ENCODE assay signal across 13 cellular contexts in genomic region chr7:65002972-65003585, GRCh38. TPM values are rescaled to one million over a fixed set of nuclear protein-coding genes. Genes with fewer than 3 reads are reported as not detected.
A peak's percentile ranks its signal among the peaks of the same experiment; 100 is the strongest.
DNase-seq lines count a peak whose midpoint lies in the region; ATAC-seq and TF ChIP-seq lines count a peak whose summit lies in the region.
"Had no signal": no experiment of that assay in that cellular context is flagged by ENCODE, and none has a peak within 500 bp of the region (broad histone marks: within the 10 kb centered on the region; RNA-seq: fewer than 3 reads in every experiment).

No MANE protein-coding gene starts in this region.

- intact Hi-C loops in natural killer cell (cut with micrococcal nuclease): loop anchor here (10.0 kb wide), 2 partner anchors 208 to 372 kb away; partner anchors contain the start of genes ZNF138 and ZNF92
- intact Hi-C loops in activated B cell treated with CpG ODN at 0.5 μM for 24 hours (cut with micrococcal nuclease): no loop called here
- intact Hi-C loops in left colon (cut with DNase I, micrococcal nuclease): no loop called here

- H3K36me3 Mint-ChIP-seq in natural killer cell (no peaks in the 10 kb centered on the region), activated B cell treated with CpG ODN at 0.5 μM for 24 hours (ENCODE audit: low read depth) (peaks cover 61% of the 10 kb centered on the region), naive B cell (peaks cover 38 to 45% of the 10 kb centered on the region in 2 donors)
- H3K36me3 Mint-ChIP-seq in natural killer cell treated with Interleukin-12 subunit alpha and Interleukin-12 subunit beta and Interleukin-15 and Interleukin-18, amount 100 ng/mL, for 72 hours: peaks cover 31% of the 10 kb centered on the region

- H3K27me3 Mint-ChIP-seq in natural killer cell (ENCODE audit: low read depth in 2 of 2) (no peaks in the 10 kb centered on the region), activated B cell treated with CpG ODN at 0.5 μM for 24 hours (no peaks in the 10 kb centered on the region), naive B cell (no peaks in the 10 kb centered on the region)
- no peaks in the 10 kb centered on the region for H3K27me3 Mint-ChIP-seq in natural killer cell treated with Interleukin-12 subunit alpha and Interleukin-12 subunit beta and Interleukin-15 and Interleukin-18, amount 100 ng/mL, for 72 hours

- DNase-seq in natural killer cell: no peak
- no peak for DNase-seq in natural killer cell treated with Interleukin-12 subunit alpha and Interleukin-12 subunit beta and Interleukin-15 and Interleukin-18, amount 100 ng/mL, for 72 hours (ENCODE audit: low spot score)
- DNase-seq in activated B cell treated with CpG ODN at 0.5 μM for 24 hours: no peak
- DNase-seq in naive B cell: no peak
- DNase-seq in left colon: no peak
- DNase-seq: HCEC 1CT, NCI-H146, NCI-H2227 treated with DMSO at 0.1 percent for 48 hours, NCI-H524 treated with DMSO at 0.1 percent for 48 hours had no signal

- H3K4me1 Mint-ChIP-seq in natural killer cell (peaks cover 74 to 78% of the 10 kb centered on the region in 2 donors), activated B cell treated with CpG ODN at 0.5 μM for 24 hours (peaks cover 77% of the 10 kb centered on the region), naive B cell (peaks cover 47 to 85% (median 76%) of the 10 kb centered on the region in 3 donors)
- H3K4me1 Mint-ChIP-seq in natural killer cell treated with Interleukin-12 subunit alpha and Interleukin-12 subunit beta and Interleukin-15 and Interleukin-18, amount 100 ng/mL, for 72 hours (ENCODE audit: low read depth in 2 of 2): peaks cover 51 to 57% of the 10 kb centered on the region in 2 donors

- H3K9me3 Mint-ChIP-seq in natural killer cell: peaks cover 0 to 6% of the 10 kb centered on the region in 2 donors
- H3K9me3 Mint-ChIP-seq in natural killer cell treated with Interleukin-12 subunit alpha and Interleukin-12 subunit beta and Interleukin-15 and Interleukin-18, amount 100 ng/mL, for 72 hours: peaks cover 2% of the 10 kb centered on the region
- H3K9me3 Mint-ChIP-seq in activated B cell treated with CpG ODN at 0.5 μM for 24 hours: peaks cover 33% of the 10 kb centered on the region
- H3K9me3 Mint-ChIP-seq in naive B cell: peaks cover 0 to 52% (median 41%) of the 10 kb centered on the region in 7 donors

- POLR2A ChIA-PET in activated B cell treated with CpG ODN at 0.5 μM for 24 hours (lab: Charles Lee): interaction anchor here (0.5 kb wide), 1 partner anchor 19 kb away, joined by 6 read pairs; no protein-coding TSS in a partner anchor

- TF ChIP-seq CTCF in natural killer cell (IDR thresholded peaks at IDR 0.05) (no peak), activated B cell treated with CpG ODN at 0.5 μM for 24 hours (IDR thresholded peaks at IDR 0.05) (no peak)

- no peak for ATAC-seq in natural killer cell
- no peak for ATAC-seq in natural killer cell treated with Interleukin-12 subunit alpha and Interleukin-12 subunit beta and Interleukin-15 and Interleukin-18, amount 100 ng/mL, for 72 hours
- no peak for ATAC-seq in activated B cell treated with CpG ODN at 0.5 μM for 24 hours (ENCODE audit: low read depth)
- no peak for ATAC-seq in naive B cell (ENCODE audit: low read depth in 2 of 2)
- no peak for ATAC-seq in GM21786 (IDR thresholded peaks at IDR 0.05; ENCODE audit: unreplicated experiment)
- no peak for ATAC-seq in left colon
- no peak for ATAC-seq in GM19351 (IDR thresholded peaks at IDR 0.05; ENCODE audit: unreplicated experiment)
- no peak for ATAC-seq in GM21717 (IDR thresholded peaks at IDR 0.05; ENCODE audit: unreplicated experiment)
- ATAC-seq: A549 had no signal

- H3K27ac Mint-ChIP-seq in natural killer cell: peak overlapping the region; percentile 10 to 41
- H3K27ac Mint-ChIP-seq in natural killer cell treated with Interleukin-12 subunit alpha and Interleukin-12 subunit beta and Interleukin-15 and Interleukin-18, amount 100 ng/mL, for 72 hours: no peak overlapping the region
- peak overlapping the region; percentile 95 for H3K27ac Mint-ChIP-seq in activated B cell treated with CpG ODN at 0.5 μM for 24 hours
- peak overlapping the region in 5 of 6 donors; percentile 10 to 79 (median 71) for H3K27ac Mint-ChIP-seq in naive B cell

- H3K4me3 Mint-ChIP-seq in natural killer cell (no peak overlapping the region), activated B cell treated with CpG ODN at 0.5 μM for 24 hours (no peak overlapping the region), naive B cell (peak overlapping the region in 4 of 8 donors; percentile 44 to 99 (median 79))
- no peak overlapping the region for H3K4me3 Mint-ChIP-seq in natural killer cell treated with Interleukin-12 subunit alpha and Interleukin-12 subunit beta and Interleukin-15 and Interleukin-18, amount 100 ng/mL, for 72 hours

- CTCF ChIA-PET in activated B cell treated with CpG ODN at 0.5 μM for 24 hours (lab: Charles Lee): no interaction called here

RNA-seq across cellular contexts. Expression of gene ERV3-1, which starts 3.4 kb away (rescaled TPM):
- total RNA-seq in natural killer cell (10 to 100 TPM; 26.3 to 35.1 (median 34.2) TPM), activated B cell treated with CpG ODN at 0.5 μM for 24 hours (23.2 and 24.8 TPM in 2 replicates), left colon (1 to 10 TPM; 5.6 to 7.4 TPM)
- 10 to 100 TPM; 12.4 to 16.0 TPM for total RNA-seq in natural killer cell treated with Interleukin-12 subunit alpha and Interleukin-12 subunit beta and Interleukin-15 and Interleukin-18, amount 100 ng/mL, for 72 hours
- 10 to 100 TPM in 2 of 6 donors, 1 to 10 TPM in 4; 4.3 to 19.3 (median 9.5) TPM for polyA plus RNA-seq in naive B cell (ENCODE audit: low read depth in 6 of 6)

RNA-seq across cellular contexts. Expression of gene ZNF117, which starts 12.2 kb away (rescaled TPM):
- 10 to 100 TPM in 1 of 3 donors, 1 to 10 TPM in 2; 5.2 to 12.7 (median 6.6) TPM for total RNA-seq in natural killer cell
- 10 to 100 TPM in 1 of 2 donors, 1 to 10 TPM in 1; 8.0 to 14.2 TPM for total RNA-seq in natural killer cell treated with Interleukin-12 subunit alpha and Interleukin-12 subunit beta and Interleukin-15 and Interleukin-18, amount 100 ng/mL, for 72 hours
- total RNA-seq in activated B cell treated with CpG ODN at 0.5 μM for 24 hours: 10.1 and 12.8 TPM in 2 replicates
- polyA plus RNA-seq in naive B cell (ENCODE audit: low read depth in 6 of 6): 1 to 10 TPM in 5 of 6 donors, under 1 TPM in 1; 0.46 to 5.4 (median 3.4) TPM
- total RNA-seq in left colon: 1 to 10 TPM; 3.3 to 3.4 TPM

Comparison
In these comparisons a context has a peak if more than half of its experiments do, and no peak if none do; other contexts are left out.
1. H3K27ac Mint-ChIP-seq: peak in natural killer cell (2 of 2), activated B cell treated with CpG ODN at 0.5 μM for 24 hours (single experiment) and naive B cell (5 of 6); none in natural killer cell treated with Interleukin-12 subunit alpha and Interleukin-12 subunit beta and Interleukin-15 and Interleukin-18, amount 100 ng/mL, for 72 hours (0 of 2).